8 cellular contexts compared by ENCODE assay signal in the genomic region with DNA sequence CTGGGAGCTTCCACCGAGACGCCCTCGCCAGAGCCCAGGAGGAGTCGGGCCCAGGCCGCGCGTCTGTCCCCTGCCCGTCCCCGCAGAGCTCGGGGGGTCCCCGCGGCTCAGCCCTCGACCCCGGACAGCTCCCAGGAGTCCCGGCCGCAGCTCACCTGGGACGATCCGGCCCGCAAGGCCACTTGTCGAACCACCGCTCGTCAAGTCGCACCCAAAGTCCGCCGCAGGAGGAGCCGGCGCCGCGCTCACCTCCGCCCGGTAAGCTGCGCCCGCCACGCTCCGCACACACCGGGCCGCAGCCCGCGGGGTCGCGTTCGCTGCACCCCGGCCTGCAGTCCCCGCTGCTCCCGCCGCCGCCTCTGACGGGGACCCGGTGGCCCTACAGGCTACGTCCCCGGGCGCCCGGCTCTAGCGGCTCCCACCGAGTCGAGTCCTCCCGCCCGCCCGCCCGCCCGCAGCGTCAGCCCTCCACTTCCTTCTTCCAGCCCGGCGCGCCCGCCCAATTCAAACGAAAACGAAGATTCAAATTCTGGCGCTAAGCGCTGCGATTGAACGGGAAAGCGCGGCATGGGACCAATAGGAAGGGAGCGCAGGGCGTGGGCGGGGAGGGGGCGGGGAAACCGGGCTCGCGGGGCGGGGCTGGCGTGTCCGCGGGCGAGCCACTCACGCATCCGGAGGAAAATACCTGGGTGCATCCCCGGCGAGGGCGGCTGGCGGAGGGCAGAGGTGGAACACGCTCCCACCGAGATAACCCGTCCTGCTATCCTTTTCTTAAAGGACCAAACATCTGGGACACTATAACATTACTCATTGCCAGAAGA. TPM values are rescaled to one million over a fixed set of nuclear protein-coding genes. Genes with fewer than 3 reads are reported as not detected.
DNase-seq lines count a peak whose midpoint lies in the region; ATAC-seq, FAIRE-seq and TF ChIP-seq lines count a peak whose summit lies in the region.

A gene with protein sequence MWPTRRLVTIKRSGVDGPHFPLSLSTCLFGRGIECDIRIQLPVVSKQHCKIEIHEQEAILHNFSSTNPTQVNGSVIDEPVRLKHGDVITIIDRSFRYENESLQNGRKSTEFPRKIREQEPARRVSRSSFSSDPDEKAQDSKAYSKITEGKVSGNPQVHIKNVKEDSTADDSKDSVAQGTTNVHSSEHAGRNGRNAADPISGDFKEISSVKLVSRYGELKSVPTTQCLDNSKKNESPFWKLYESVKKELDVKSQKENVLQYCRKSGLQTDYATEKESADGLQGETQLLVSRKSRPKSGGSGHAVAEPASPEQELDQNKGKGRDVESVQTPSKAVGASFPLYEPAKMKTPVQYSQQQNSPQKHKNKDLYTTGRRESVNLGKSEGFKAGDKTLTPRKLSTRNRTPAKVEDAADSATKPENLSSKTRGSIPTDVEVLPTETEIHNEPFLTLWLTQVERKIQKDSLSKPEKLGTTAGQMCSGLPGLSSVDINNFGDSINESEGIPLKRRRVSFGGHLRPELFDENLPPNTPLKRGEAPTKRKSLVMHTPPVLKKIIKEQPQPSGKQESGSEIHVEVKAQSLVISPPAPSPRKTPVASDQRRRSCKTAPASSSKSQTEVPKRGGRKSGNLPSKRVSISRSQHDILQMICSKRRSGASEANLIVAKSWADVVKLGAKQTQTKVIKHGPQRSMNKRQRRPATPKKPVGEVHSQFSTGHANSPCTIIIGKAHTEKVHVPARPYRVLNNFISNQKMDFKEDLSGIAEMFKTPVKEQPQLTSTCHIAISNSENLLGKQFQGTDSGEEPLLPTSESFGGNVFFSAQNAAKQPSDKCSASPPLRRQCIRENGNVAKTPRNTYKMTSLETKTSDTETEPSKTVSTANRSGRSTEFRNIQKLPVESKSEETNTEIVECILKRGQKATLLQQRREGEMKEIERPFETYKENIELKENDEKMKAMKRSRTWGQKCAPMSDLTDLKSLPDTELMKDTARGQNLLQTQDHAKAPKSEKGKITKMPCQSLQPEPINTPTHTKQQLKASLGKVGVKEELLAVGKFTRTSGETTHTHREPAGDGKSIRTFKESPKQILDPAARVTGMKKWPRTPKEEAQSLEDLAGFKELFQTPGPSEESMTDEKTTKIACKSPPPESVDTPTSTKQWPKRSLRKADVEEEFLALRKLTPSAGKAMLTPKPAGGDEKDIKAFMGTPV (N-terminal part only) (minus strand): TSS at position 480 of the 821 bp plus-strand sequence. CDS start 756 bp downstream, outside the sequence.

- H3K9me3 ChIP-seq in NT2/D1 (ENCODE audit: insufficient read depth, low read length) (no peaks in the 10 kb centered on the region), endothelial cell of umbilical vein (replicated peaks; ENCODE audit: control insufficient read depth, insufficient read depth, low read length) (no peaks in the 10 kb centered on the region)

- H3K4me1 Mint-ChIP-seq in activated CD8-positive, alpha-beta memory T cell treated with anti-CD3 and anti-CD28 coated beads, Interleukin-2, amount 10 ng/mL, durations not matched to agents 7 days and 5 days = peaks cover 42% of the 10 kb centered on the region

- peak within 1 kb of the TSS; percentile 57 for H3K27ac ChIP-seq in endothelial cell of umbilical vein (ENCODE audit: insufficient read depth, low read depth, low read length)

- CTCF ChIA-PET in activated CD8-positive, alpha-beta memory T cell treated with anti-CD3 and anti-CD28 coated beads, Interleukin-2, amount 10 ng/mL, durations not matched to agents 7 days and 5 days (lab: Charles Lee) = interaction anchor here (0.7 to 2.1 kb wide), 11 partner anchors 10 to 79 kb away, joined by 3 to 7 read pairs (median 4); no protein-coding TSS in a partner anchor
- CTCF ChIA-PET in endothelial cell of umbilical vein (lab: Charles Lee) = interaction anchor here (0.7 to 1.3 kb wide), 9 partner anchors 10 to 105 kb away, joined by 3 to 4 read pairs (median 4); no protein-coding TSS in a partner anchor

- in situ Hi-C loops in Caki2 (cut with HindIII; ENCODE audit: low pct_unique_long_range_greater_than_20kb, low sequenced_read_pairs) = no loop called here

- ATAC-seq in GM21381 (IDR thresholded peaks at IDR 0.05; ENCODE audit: unreplicated experiment) = peak; percentile 80
- peak; percentile 89 for ATAC-seq in activated CD8-positive, alpha-beta memory T cell treated with anti-CD3 and anti-CD28 coated beads, Interleukin-2, amount 10 ng/mL, durations not matched to agents 7 days and 5 days

- no peaks in the 10 kb centered on the region for H3K9me1 ChIP-seq in endothelial cell of umbilical vein (replicated peaks; ENCODE audit: control insufficient read depth, extremely low read depth, insufficient read depth, low read length)

- peaks cover 47% of the 10 kb centered on the region for H3K79me2 ChIP-seq in endothelial cell of umbilical vein (ENCODE audit: control insufficient read depth, insufficient read depth, low read length)

- peak within 1 kb of the TSS; percentile 98 for H3K4me3 Mint-ChIP-seq in activated CD8-positive, alpha-beta memory T cell treated with anti-CD3 and anti-CD28 coated beads, Interleukin-2, amount 10 ng/mL, durations not matched to agents 7 days and 5 days

- peaks cover 7% of the 10 kb centered on the region for H3K27me3 Mint-ChIP-seq in activated CD8-positive, alpha-beta memory T cell treated with anti-CD3 and anti-CD28 coated beads, Interleukin-2, amount 10 ng/mL, durations not matched to agents 7 days and 5 days

- no peaks in the 10 kb centered on the region for H3K4me1 ChIP-seq in NT2/D1 (ENCODE audit: insufficient read depth, insufficient read length)
- peaks cover 34% of the 10 kb centered on the region for H3K4me1 ChIP-seq in endothelial cell of umbilical vein (ENCODE audit: control insufficient read depth, extremely low read depth, insufficient read depth, low read length)

- intact Hi-C loops in endothelial cell of umbilical vein (cut with micrococcal nuclease) = loop anchor here (1.0 to 5.0 kb wide), 2 partner anchors 24 to 114 kb away; no protein-coding TSS in a partner anchor

- H3K9ac ChIP-seq in NT2/D1 (ENCODE audit: insufficient read length, low read depth) (peak within 1 kb of the TSS; percentile 87), endothelial cell of umbilical vein (replicated peaks; ENCODE audit: extremely low read depth, insufficient read depth, low read length) (peak within 1 kb of the TSS; percentile 68)

- H3K4me3 ChIP-seq in NT2/D1 (ENCODE audit: insufficient read length, low read depth) = peak within 1 kb of the TSS; percentile 71
- peak within 1 kb of the TSS; percentile 84 to 96 (median 89) for H3K4me3 ChIP-seq in endothelial cell of umbilical vein (replicated peaks in 1 of 3; ENCODE audit: insufficient read depth in 1 of 3, low read depth in 1 of 3, low read length in 3 of 3)

- H3K9me3 Mint-ChIP-seq in activated CD8-positive, alpha-beta memory T cell treated with anti-CD3 and anti-CD28 coated beads, Interleukin-2, amount 10 ng/mL, durations not matched to agents 7 days and 5 days (ENCODE audit: low read depth) = no peaks in the 10 kb centered on the region

- peak; percentile 72 for FAIRE-seq in endothelial cell of umbilical vein (lab: Jason Lieb, UNC)

- peak; percentile 85 for DNase-seq in Caki2 (ENCODE audit: low read depth)
- peak; percentile 85 for DNase-seq in HT1080 (ENCODE audit: low read depth)
- DNase-seq in NT2/D1 (ENCODE audit: low read depth, low spot score) = peak; percentile 67
- DNase-seq in activated CD8-positive, alpha-beta memory T cell treated with anti-CD3 and anti-CD28 coated beads, Interleukin-2, amount 10 ng/mL, durations not matched to agents 7 days and 5 days = peak; percentile 96
- DNase-seq in endothelial cell of umbilical vein (ENCODE audit: low read depth, low spot score) = peak; percentile 90
- DNase-seq in midbrain (lab: John Stamatoyannopoulos, UW) = peak; percentile 76
- peak; percentile 74 to 78 for DNase-seq in stimulated activated CD8-positive, alpha-beta memory T cell treated with anti-CD3 and anti-CD28 coated beads, Interleukin-15, amount 100 ng/mL, for 4 hours (ENCODE audit: low read depth in 2 of 2)

- dilution Hi-C loops in endothelial cell of umbilical vein (cut with MboI; ENCODE audit: extremely low pct_ligation_motif_present, low sequenced_read_pairs) = no loop called here

- peak within 1 kb of the TSS; percentile 93 for H3K27ac Mint-ChIP-seq in activated CD8-positive, alpha-beta memory T cell treated with anti-CD3 and anti-CD28 coated beads, Interleukin-2, amount 10 ng/mL, durations not matched to agents 7 days and 5 days

- no peak for TF ChIP-seq CTCF in endothelial cell of umbilical vein (IDR thresholded peaks at IDR 0.05; ENCODE audit: extremely low read depth in 1 of 2, insufficient read depth in 1 of 2, low read depth in 1 of 2, low read length in 2 of 2)

- peaks cover 35% of the 10 kb centered on the region for H3K36me3 ChIP-seq in NT2/D1 (ENCODE audit: insufficient read depth, insufficient read length, low read length)
- peaks cover 0 to 5% of the 10 kb centered on the region in 2 experiments for H3K36me3 ChIP-seq in endothelial cell of umbilical vein (ENCODE audit: control insufficient read depth in 2 of 2, extremely low read depth in 1 of 2, insufficient read depth in 2 of 2, low read length in 2 of 2)

- no TSS peak for BruUV-seq in endothelial cell of umbilical vein (replicated peaks; lab: Mats Ljungman, UMichigan)

- peak within 1 kb of the TSS; percentile 77 for H3K4me2 ChIP-seq in endothelial cell of umbilical vein (ENCODE audit: insufficient read depth, low read length)

- H3K27me3 ChIP-seq in NT2/D1 (ENCODE audit: insufficient read depth, insufficient read length) (no peaks in the 10 kb centered on the region), endothelial cell of umbilical vein (ENCODE audit: control insufficient read depth in 2 of 2, insufficient read depth in 2 of 2, low read length in 2 of 2) (no peaks in the 10 kb centered on the region)

- H3K36me3 Mint-ChIP-seq in activated CD8-positive, alpha-beta memory T cell treated with anti-CD3 and anti-CD28 coated beads, Interleukin-2, amount 10 ng/mL, durations not matched to agents 7 days and 5 days = peaks cover 41% of the 10 kb centered on the region

- H2AFZ ChIP-seq in endothelial cell of umbilical vein (ENCODE audit: low read depth, low read length) = peak within 1 kb of the TSS; percentile 99

- TF ChIP-seq POLR2A in endothelial cell of umbilical vein (IDR thresholded peaks at IDR 0.05; ENCODE audit: low read depth, low read length) = no peak

- POLR2A ChIA-PET in endothelial cell of umbilical vein (lab: Charles Lee) = no interaction called here

- no peaks in the 10 kb centered on the region for H4K20me1 ChIP-seq in endothelial cell of umbilical vein (replicated peaks; ENCODE audit: control insufficient read depth, extremely low read depth, insufficient read depth, low read length)

RNA-seq across cellular contexts. Expression of the gene that starts here (rescaled TPM):
- 8.8 and 10.5 TPM in 2 replicates for total RNA-seq in Caki2 (2014; rRNA removed; shearing (Covaris generic); ENCODE audit: low replicate concordance)
- 57.1 and 64.9 TPM in 2 replicates for total RNA-seq in HT1080 (2014; rRNA removed; shearing (Covaris generic))
- 21.2 and 24.6 TPM in 2 replicates for polyA plus RNA-seq in HT1080 (2015; cell fraction: cytosol; rRNA removed)
- polyA plus RNA-seq in HT1080 (2015; cell fraction: nucleus; rRNA removed) = 102 and 116 TPM in 2 replicates
- total RNA-seq in activated CD8-positive, alpha-beta memory T cell treated with anti-CD3 and anti-CD28 coated beads, Interleukin-2, amount 10 ng/mL, durations not matched to agents 7 days and 5 days = 100 to 1,000 TPM; 333 to 418 TPM
- 101 and 125 TPM in 2 replicates for total RNA-seq in endothelial cell of umbilical vein
- polyA plus RNA-seq in endothelial cell of umbilical vein = 12.8 and 16.2 TPM in 2 replicates
- polyA plus RNA-seq in endothelial cell of umbilical vein (2011; cell fraction: cytosol; rRNA removed) = 27.8 and 31.1 TPM in 2 replicates
- polyA plus RNA-seq in endothelial cell of umbilical vein (2011; cell fraction: nucleus; rRNA removed) = 50.6 and 62.0 TPM in 2 replicates
- 23.9 and 62.4 TPM in 2 replicates for polyA plus RNA-seq in endothelial cell of umbilical vein (2012)
- 20.7 and 23.3 TPM in 2 replicates for polyA minus RNA-seq in endothelial cell of umbilical vein
- 82.4 TPM for polyA minus RNA-seq in endothelial cell of umbilical vein (2011; cell fraction: cytosol; rRNA and poly(A)+ RNA removed)
- polyA minus RNA-seq in endothelial cell of umbilical vein (2011; cell fraction: nucleus; rRNA and poly(A)+ RNA removed) = 30.8 and 46.4 TPM in 2 replicates

Comparison
In these comparisons a context has a peak if more than half of its experiments do, and no peak if none do; other contexts are left out.
1. Peak in every context shown above with its lines: DNase-seq, ATAC-seq, H3K4me3 ChIP-seq and H3K27ac ChIP-seq.